17 cellular contexts compared by ENCODE assay signal in the genomic region with DNA sequence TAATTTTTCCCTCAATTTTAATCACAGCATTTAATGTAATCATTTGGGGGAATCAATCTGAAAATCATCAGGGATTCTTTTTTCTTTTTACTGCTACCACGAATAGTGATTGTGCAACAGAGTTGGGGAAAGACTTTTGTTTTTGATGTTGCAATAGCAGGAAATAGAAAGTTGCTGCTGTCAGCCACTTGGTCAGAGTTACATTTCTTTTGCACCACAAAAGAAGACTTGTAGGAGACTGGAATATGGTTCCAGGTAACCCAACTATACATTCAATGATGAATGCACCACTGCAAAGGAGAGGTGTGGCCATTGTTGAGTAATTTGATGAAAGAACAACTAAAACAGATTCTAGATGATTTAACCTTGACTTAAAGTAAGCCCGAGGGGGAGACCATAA.
DNase-seq lines count a peak whose midpoint lies in the region; ATAC-seq, FAIRE-seq and TF ChIP-seq lines count a peak whose summit lies in the region.
"Had no signal": no experiment of that assay in that cellular context is flagged by ENCODE, and none has a peak within 500 bp of the region (broad histone marks: within the 10 kb centered on the region; RNA-seq: fewer than 3 reads in every experiment).

No MANE protein-coding gene starts in this region.

- H3K4me1 ChIP-seq in adipocyte (ENCODE audit: control insufficient read depth, insufficient read depth, low read length): peaks cover 50% of the 10 kb centered on the region
- H3K4me1 ChIP-seq: adrenal gland, esophagus muscularis mucosa, prostate gland had no signal

- ATAC-seq in GM19328 (IDR thresholded peaks at IDR 0.05; ENCODE audit: unreplicated experiment): no peak
- ATAC-seq: activated CD8-positive, alpha-beta T cell treated with anti-CD3 and anti-CD28 coated beads, Interleukin-2, amount 10 ng/mL, durations not matched to agents 7 days and 5 days; T-cell had no signal

- H3K27me3 ChIP-seq in adipocyte (replicated peaks; ENCODE audit: control insufficient read depth, insufficient read depth, low read length): no peaks in the 10 kb centered on the region
- H3K27me3 ChIP-seq: adrenal gland, esophagus muscularis mucosa had no signal

- H3K4me3 ChIP-seq in AG09309 (ENCODE audit: control insufficient read depth, low read depth, low read length): no peak overlapping the region
- H3K4me3 ChIP-seq in adipocyte (ENCODE audit: low read length): peak overlapping the region; percentile 22
- H3K4me3 ChIP-seq: adrenal gland, esophagus muscularis mucosa, prostate gland had no signal

- peak overlapping the region; percentile 6 for H3K9ac ChIP-seq in adipocyte (ENCODE audit: low read length)

- peak; percentile 34 for DNase-seq in AG09309 (ENCODE audit: low read depth)
- DNase-seq in HTR-8/SVneo (ENCODE audit: insufficient read length, low spot score): peak; percentile 13
- peak; percentile 91 for DNase-seq in adipocyte (ENCODE audit: low read depth)
- peak; percentile 27 for DNase-seq in hepatic stellate cell (ENCODE audit: low spot score)
- no peak for DNase-seq in amygdala (lab: John Stamatoyannopoulos, UW)
- DNase-seq in HuH-7.5 (ENCODE audit: low spot score): no peak
- no peak for DNase-seq in NCI-H1694 (lab: John Stamatoyannopoulos, UW)
- DNase-seq: activated CD8-positive, alpha-beta T cell treated with anti-CD3 and anti-CD28 coated beads, Interleukin-2, amount 10 ng/mL, durations not matched to agents 7 days and 5 days; adrenal gland; COR-L47; Karpas-422; NCI-H524 treated with DMSO at 0.1 percent for 48 hours; T-cell had no signal

- TF ChIP-seq CTCF in AG09309 (IDR thresholded peaks at IDR 0.05; ENCODE audit: control insufficient read depth, insufficient read depth, low read depth, low read length, missing control alignments): no peak

- no peak for FAIRE-seq in HTR-8/SVneo (lab: Jason Lieb, UNC)
- FAIRE-seq: GM12892 had no signal

- H3K36me3 ChIP-seq in adipocyte (ENCODE audit: control insufficient read depth, insufficient read depth, low read length, severe bottlenecking): no peaks in the 10 kb centered on the region
- H3K36me3 ChIP-seq: adrenal gland, esophagus muscularis mucosa, prostate gland had no signal

- H3K9me3 ChIP-seq in adipocyte (ENCODE audit: control insufficient read depth, low read length): no peaks in the 10 kb centered on the region
- H3K9me3 ChIP-seq: adrenal gland, esophagus muscularis mucosa, prostate gland had no signal

Comparison
In these comparisons a context has a peak if more than half of its experiments do, and no peak if none do; other contexts are left out.
1. DNase-seq: peak in AG09309 (single experiment), HTR-8/SVneo (single experiment), adipocyte (single experiment) and hepatic stellate cell (single experiment); none in amygdala (0 of 56), HuH-7.5 (single experiment) and NCI-H1694 (single experiment).